ENCODE assay signal across 1 cellular context in the genomic region with DNA sequence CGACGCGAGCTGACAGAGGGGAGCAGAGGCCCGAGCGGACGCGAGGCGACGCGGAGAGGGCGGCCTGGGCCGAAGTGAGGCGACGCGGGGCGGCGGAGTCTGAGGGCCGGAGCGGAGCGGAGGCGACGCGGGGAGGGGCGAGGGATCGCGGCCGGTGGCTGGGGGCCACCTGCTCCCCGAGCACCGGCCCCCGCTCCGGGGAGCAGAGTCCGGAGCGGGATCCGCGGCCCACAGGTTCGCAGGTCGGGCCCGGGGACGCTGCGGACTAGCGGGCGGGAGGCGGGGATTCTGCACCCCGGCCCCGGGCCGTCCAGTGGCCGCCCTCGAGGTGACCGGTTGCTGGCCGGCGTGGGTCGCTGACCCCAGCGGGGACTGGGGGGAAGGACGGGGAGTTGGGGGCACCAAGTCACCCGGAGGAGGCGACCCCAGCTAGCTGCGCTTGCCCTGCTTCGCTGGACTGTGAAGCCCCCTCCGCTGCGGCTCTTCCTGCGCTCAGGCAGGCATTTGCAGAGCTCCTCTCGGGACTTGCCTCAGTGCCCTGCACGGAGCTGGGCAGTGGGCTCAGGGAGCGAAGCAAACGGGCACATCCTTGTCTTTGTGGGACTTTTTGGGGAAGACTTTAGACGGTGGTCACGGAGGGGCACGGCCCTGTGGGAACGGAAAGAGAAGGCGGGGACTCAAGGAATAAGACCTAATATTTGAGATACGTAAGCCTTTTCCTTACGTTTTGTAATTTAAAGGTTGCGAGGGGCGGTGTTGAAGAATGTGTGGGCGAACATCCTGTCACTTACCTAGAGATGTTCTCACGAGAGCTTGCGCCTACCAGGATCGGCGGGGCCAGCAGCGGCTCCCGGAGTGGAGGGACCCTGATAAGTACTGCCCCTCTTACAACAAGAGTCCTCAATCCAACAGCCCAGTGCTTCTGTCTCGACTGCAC.
TF ChIP-seq lines count a peak whose summit lies in the region.

No MANE protein-coding gene starts in this region.

TF ChIP-seq in HepG2, 621 proteins besides CTCF, POLR2A, EP300 and RAD21 (continued from another document and continues in another):
- TF ChIP-seq IKZF5 (CRISPR knock-in tag; IDR thresholded peaks at IDR 0.05) (0 out of 2 replicates have a peak, but pooled peaks have one; percentile 33), ZFX (CRISPR knock-in tag; IDR thresholded peaks at IDR 0.05; ENCODE audit: low read depth) (peak; percentile 85), ZSCAN20 (CRISPR knock-in tag; IDR thresholded peaks at IDR 0.05; ENCODE audit: borderline replicate concordance) (peak; percentile 81; the same call in 1 of the 2 replicates), RXRA (CRISPR knock-in tag; IDR thresholded peaks at IDR 0.05) (0 out of 2 replicates have a peak, but pooled peaks have one; percentile 46), AHR (CRISPR knock-in tag; IDR thresholded peaks at IDR 0.05) (no peak), PPARG (CRISPR knock-in tag; conservative IDR thresholded peaks at IDR 0.05) (no peak), IRF2 (CRISPR knock-in tag; IDR thresholded peaks at IDR 0.05) (no peak), ZBTB14 (CRISPR knock-in tag; IDR thresholded peaks at IDR 0.05) (peak; percentile 5; the same call in 1 of the 2 replicates), SIX4 (CRISPR knock-in tag; IDR thresholded peaks at IDR 0.05) (0 out of 2 replicates have a peak, but pooled peaks have one; percentile 5), MLLT10 (CRISPR knock-in tag; IDR thresholded peaks at IDR 0.05) (no peak), HOXA3 (CRISPR knock-in tag; IDR thresholded peaks at IDR 0.05) (0 out of 2 replicates have a peak, but pooled peaks have one; percentile 14), DNMT3B (CRISPR knock-in tag; conservative IDR thresholded peaks at IDR 0.05) (no peak), RFX3 (CRISPR knock-in tag; IDR thresholded peaks at IDR 0.05) (no peak), RBM22 (optimal IDR thresholded peaks at IDR 0.05; ENCODE audit: low read length) (no peak), ZBTB7A (CRISPR knock-in tag; IDR thresholded peaks at IDR 0.05) (no peak), ZNF263 (CRISPR knock-in tag; IDR thresholded peaks at IDR 0.05) (0 out of 2 replicates have a peak, but pooled peaks have one; percentile 14), ZNF160 (CRISPR knock-in tag; IDR thresholded peaks at IDR 0.05) (no peak), ZNF674 (CRISPR knock-in tag; IDR thresholded peaks at IDR 0.05; ENCODE audit: low read depth) (peak; percentile 74; the same call in 1 of the 2 replicates), SAP130 (CRISPR knock-in tag; IDR thresholded peaks at IDR 0.05; ENCODE audit: low read depth) (peak; percentile 43; the same call in 1 of the 2 replicates), ZNF556 (CRISPR knock-in tag; IDR thresholded peaks at IDR 0.05; ENCODE audit: borderline replicate concordance) (0 out of 2 replicates have a peak, but pooled peaks have one; percentile 10), ZKSCAN5 (CRISPR knock-in tag; IDR thresholded peaks at IDR 0.05) (peak; percentile 25; the same call in 1 of the 2 replicates), ZNF451 (CRISPR knock-in tag; IDR thresholded peaks at IDR 0.05) (peak; percentile 44; the same call in 1 of the 2 replicates), U2AF2 (IDR thresholded peaks at IDR 0.05; ENCODE audit: low read depth, low read length) (no peak), ZBTB49 (CRISPR knock-in tag; IDR thresholded peaks at IDR 0.05; ENCODE audit: borderline replicate concordance) (no peak), TMF1 (CRISPR knock-in tag; IDR thresholded peaks at IDR 0.05; ENCODE audit: low read depth) (peak; percentile 9; the same call in 1 of the 2 replicates), TGIF2 (CRISPR knock-in tag; IDR thresholded peaks at IDR 0.05) (no peak; the same call in 1 of the 2 replicates), FUBP1 (CRISPR knock-in tag; IDR thresholded peaks at IDR 0.05; ENCODE audit: borderline replicate concordance) (no peak), AFF4 (CRISPR knock-in tag; IDR thresholded peaks at IDR 0.05) (0 out of 2 replicates have a peak, but pooled peaks have one; percentile 30), MXD4 (CRISPR knock-in tag; IDR thresholded peaks at IDR 0.05) (peak; percentile 33; the same call in 1 of the 2 replicates), ETV5 (CRISPR knock-in tag; IDR thresholded peaks at IDR 0.05; ENCODE audit: borderline replicate concordance) (0 out of 2 replicates have a peak, but pooled peaks have one; percentile 12)
- TF ChIP-seq, protein P1, sequence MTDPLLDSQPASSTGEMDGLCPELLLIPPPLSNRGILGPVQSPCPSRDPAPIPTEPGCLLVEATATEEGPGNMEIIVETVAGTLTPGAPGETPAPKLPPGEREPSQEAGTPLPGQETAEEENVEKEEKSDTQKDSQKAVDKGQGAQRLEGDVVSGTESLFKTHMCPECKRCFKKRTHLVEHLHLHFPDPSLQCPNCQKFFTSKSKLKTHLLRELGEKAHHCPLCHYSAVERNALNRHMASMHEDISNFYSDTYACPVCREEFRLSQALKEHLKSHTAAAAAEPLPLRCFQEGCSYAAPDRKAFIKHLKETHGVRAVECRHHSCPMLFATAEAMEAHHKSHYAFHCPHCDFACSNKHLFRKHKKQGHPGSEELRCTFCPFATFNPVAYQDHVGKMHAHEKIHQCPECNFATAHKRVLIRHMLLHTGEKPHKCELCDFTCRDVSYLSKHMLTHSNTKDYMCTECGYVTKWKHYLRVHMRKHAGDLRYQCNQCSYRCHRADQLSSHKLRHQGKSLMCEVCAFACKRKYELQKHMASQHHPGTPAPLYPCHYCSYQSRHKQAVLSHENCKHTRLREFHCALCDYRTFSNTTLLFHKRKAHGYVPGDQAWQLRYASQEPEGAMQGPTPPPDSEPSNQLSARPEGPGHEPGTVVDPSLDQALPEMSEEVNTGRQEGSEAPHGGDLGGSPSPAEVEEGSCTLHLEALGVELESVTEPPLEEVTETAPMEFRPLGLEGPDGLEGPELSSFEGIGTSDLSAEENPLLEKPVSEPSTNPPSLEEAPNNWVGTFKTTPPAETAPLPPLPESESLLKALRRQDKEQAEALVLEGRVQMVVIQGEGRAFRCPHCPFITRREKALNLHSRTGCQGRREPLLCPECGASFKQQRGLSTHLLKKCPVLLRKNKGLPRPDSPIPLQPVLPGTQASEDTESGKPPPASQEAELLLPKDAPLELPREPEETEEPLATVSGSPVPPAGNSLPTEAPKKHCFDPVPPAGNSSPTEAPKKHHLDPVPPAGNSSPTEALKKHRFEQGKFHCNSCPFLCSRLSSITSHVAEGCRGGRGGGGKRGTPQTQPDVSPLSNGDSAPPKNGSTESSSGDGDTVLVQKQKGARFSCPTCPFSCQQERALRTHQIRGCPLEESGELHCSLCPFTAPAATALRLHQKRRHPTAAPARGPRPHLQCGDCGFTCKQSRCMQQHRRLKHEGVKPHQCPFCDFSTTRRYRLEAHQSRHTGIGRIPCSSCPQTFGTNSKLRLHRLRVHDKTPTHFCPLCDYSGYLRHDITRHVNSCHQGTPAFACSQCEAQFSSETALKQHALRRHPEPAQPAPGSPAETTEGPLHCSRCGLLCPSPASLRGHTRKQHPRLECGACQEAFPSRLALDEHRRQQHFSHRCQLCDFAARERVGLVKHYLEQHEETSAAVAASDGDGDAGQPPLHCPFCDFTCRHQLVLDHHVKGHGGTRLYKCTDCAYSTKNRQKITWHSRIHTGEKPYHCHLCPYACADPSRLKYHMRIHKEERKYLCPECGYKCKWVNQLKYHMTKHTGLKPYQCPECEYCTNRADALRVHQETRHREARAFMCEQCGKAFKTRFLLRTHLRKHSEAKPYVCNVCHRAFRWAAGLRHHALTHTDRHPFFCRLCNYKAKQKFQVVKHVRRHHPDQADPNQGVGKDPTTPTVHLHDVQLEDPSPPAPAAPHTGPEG (CRISPR knock-in tag; IDR thresholded peaks at IDR 0.05): no peak; the same call in 1 of the 2 replicates
- TF ChIP-seq, protein P2, sequence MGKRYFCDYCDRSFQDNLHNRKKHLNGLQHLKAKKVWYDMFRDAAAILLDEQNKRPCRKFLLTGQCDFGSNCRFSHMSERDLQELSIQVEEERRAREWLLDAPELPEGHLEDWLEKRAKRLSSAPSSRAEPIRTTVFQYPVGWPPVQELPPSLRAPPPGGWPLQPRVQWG (CRISPR knock-in tag; IDR thresholded peaks at IDR 0.05; ENCODE audit: borderline replicate concordance, low read depth): no peak
- TF ChIP-seq, protein P3, sequence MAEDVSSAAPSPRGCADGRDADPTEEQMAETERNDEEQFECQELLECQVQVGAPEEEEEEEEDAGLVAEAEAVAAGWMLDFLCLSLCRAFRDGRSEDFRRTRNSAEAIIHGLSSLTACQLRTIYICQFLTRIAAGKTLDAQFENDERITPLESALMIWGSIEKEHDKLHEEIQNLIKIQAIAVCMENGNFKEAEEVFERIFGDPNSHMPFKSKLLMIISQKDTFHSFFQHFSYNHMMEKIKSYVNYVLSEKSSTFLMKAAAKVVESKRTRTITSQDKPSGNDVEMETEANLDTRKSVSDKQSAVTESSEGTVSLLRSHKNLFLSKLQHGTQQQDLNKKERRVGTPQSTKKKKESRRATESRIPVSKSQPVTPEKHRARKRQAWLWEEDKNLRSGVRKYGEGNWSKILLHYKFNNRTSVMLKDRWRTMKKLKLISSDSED (CRISPR knock-in tag; IDR thresholded peaks at IDR 0.05): no peak
